In the genomic region with DNA sequence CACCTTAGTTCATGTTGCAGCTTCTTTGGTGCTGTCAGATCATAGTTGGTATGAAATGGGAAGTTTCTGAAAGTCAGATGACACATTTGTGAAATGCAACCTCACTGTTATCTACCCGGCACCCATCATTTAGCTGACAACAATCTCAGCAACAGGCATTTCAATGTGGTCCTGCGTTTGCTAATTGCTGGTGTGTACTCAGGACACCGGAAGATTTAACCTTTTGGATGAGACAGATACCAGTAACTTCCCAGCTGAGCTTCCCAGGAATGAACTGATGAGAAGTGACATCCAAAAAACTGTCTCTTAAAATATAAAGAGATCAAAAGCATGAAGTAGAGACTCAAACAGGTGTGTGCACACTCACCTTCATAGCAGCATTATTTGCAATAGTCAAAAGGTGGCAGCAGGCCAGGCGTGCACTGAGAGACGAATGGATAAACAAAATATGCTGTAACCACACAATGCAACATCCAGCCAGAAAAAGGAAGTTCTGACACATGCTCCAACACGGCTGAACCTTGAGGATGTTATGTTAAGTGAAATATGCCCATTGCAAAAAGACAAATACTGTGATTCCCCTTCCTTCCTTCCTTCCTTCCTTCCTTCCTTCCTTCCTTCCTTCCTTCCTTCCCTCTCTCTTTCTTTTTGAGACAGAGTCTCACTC, we compare ENCODE assay signal across 16 cellular contexts. TPM values are rescaled to one million over a fixed set of nuclear protein-coding genes. Genes with fewer than 3 reads are reported as not detected.
DNase-seq lines count a peak whose midpoint lies in the region; ATAC-seq and TF ChIP-seq lines count a peak whose summit lies in the region.
"Had no signal": no experiment of that assay in that cellular context is flagged by ENCODE, and none has a peak within 500 bp of the region (broad histone marks: within the 10 kb centered on the region; RNA-seq: fewer than 3 reads in every experiment).

No MANE protein-coding gene starts in this region.

- H3K36me3 ChIP-seq in PC-3 (ENCODE audit: low read depth, low read length) (no peaks in the 10 kb centered on the region), stomach (no peaks in the 10 kb centered on the region), gastrocnemius medialis (no peaks in the 10 kb centered on the region)

- no peaks in the 10 kb centered on the region for H3K9me3 ChIP-seq in PC-3 (ENCODE audit: low read length)
- no peaks in the 10 kb centered on the region for H3K9me3 ChIP-seq in stomach
- H3K9me3 ChIP-seq in gastrocnemius medialis, result no peaks in the 10 kb centered on the region

- H2AFZ ChIP-seq in PC-3 (ENCODE audit: low read length), result no peak overlapping the region

- DNase-seq in NCI-H510A treated with DMSO at 0.1 percent for 48 hours (lab: John Stamatoyannopoulos, UW) (peak; percentile 24), NCI-H510A (lab: John Stamatoyannopoulos, UW) (no peak), PC-3 (peak; percentile 92), dermis microvascular lymphatic vessel endothelial cell (ENCODE audit: low read depth in 2 of 2) (peak; percentile 18 to 84), stomach (peak; percentile 88), gastrocnemius medialis (no peak), NCI-H2227 (lab: John Stamatoyannopoulos, UW; ENCODE audit: unreplicated experiment) (no peak), GM20000 (ENCODE audit: low spot score) (no peak)
- DNase-seq: activated CD4-positive, alpha-beta T cell treated with anti-CD3 and anti-CD28 coated beads for 36 hours; DND-41; NCI-H1694 treated with DMSO at 0.1 percent for 48 hours; retina; Right ventricle myocardium superior had no signal

- CTCF ChIA-PET in PC-3 (lab: Charles Lee), result no interaction called here

- POLR2A ChIA-PET in PC-3 (lab: Charles Lee; ENCODE audit: unreplicated experiment), result no interaction called here

- no peak overlapping the region for H3K9ac ChIP-seq in PC-3 (ENCODE audit: low read length)

- no peak for TF ChIP-seq CTCF in PC-3 (conservative IDR thresholded peaks at IDR 0.05; ENCODE audit: low read depth, low read length)
- TF ChIP-seq CTCF in stomach (IDR thresholded peaks at IDR 0.05), result no peak
- TF ChIP-seq CTCF in gastrocnemius medialis (IDR thresholded peaks at IDR 0.05 in 4 of 5, conservative IDR thresholded peaks at IDR 0.05 in 1 of 5), result no peak
- TF ChIP-seq CTCF in GM20000 (IDR thresholded peaks at IDR 0.05; ENCODE audit: extremely low read depth, missing control alignments), result no peak

- intact Hi-C loops in PC-3 (cut with micrococcal nuclease), result no loop called here
- intact Hi-C loops in stomach (cut with DNase I; ENCODE audit: low total_unique reads), result no loop called here
- intact Hi-C loops in gastrocnemius medialis (cut with DNase I; ENCODE audit: low total_unique reads), result no loop called here

- H3K4me3 ChIP-seq in PC-3 (ENCODE audit: low read length), result no peak overlapping the region
- no peak overlapping the region for H3K4me3 ChIP-seq in stomach
- no peak overlapping the region for H3K4me3 ChIP-seq in gastrocnemius medialis

- no peaks in the 10 kb centered on the region for H3K79me2 ChIP-seq in PC-3 (ENCODE audit: low read length)

- H3K4me2 ChIP-seq in PC-3 (ENCODE audit: low read length), result no peak overlapping the region

- peak; percentile 82 for ATAC-seq in PC-3
- no peak for ATAC-seq in gastrocnemius medialis
- ATAC-seq: activated CD4-positive, alpha-beta T cell treated with anti-CD3 and anti-CD28 coated beads for 36 hours; activated T-helper 17 cell treated with anti-CD3 and anti-CD28 coated beads, Interleukin-2, amount 50 U/mL, for 72 hours had no signal

- H3K4me1 ChIP-seq in PC-3 (ENCODE audit: insufficient read depth, low read length), result peaks cover 8% of the 10 kb centered on the region
- H3K4me1 ChIP-seq in stomach, result peaks cover 0 to 6% (median 5%) of the 10 kb centered on the region in 4 donors
- H3K4me1 ChIP-seq in gastrocnemius medialis, result no peaks in the 10 kb centered on the region

- no peak for TF ChIP-seq EP300 in stomach (IDR thresholded peaks at IDR 0.05)

- TF ChIP-seq POLR2A in stomach (IDR thresholded peaks at IDR 0.05) (no peak), gastrocnemius medialis (IDR thresholded peaks at IDR 0.05) (no peak)

- BruUV-seq in PC-3 (replicated peaks; lab: Mats Ljungman, UMichigan), result TSS peak; percentile 11

- no peaks in the 10 kb centered on the region for H4K20me1 ChIP-seq in PC-3 (ENCODE audit: low read length)

- peak overlapping the region; percentile 8; the same call in 1 of the 2 replicates for H3K27ac ChIP-seq in PC-3 (ENCODE audit: low read length)
- H3K27ac ChIP-seq in stomach, result no peak overlapping the region
- H3K27ac ChIP-seq in gastrocnemius medialis, result no peak overlapping the region

- in situ Hi-C loops in gastrocnemius medialis (cut with MboI; ENCODE audit: low sequenced_read_pairs in 4 of 4), result no loop called here

- WGBS in stomach, 5 donors, result 19 to 29% (median 27%) methylated on average over 6 of the region's 6 CpGs

- no peaks in the 10 kb centered on the region for H3K27me3 ChIP-seq in PC-3 (ENCODE audit: low read length)
- peaks cover 0 to 4% (median 0%) of the 10 kb centered on the region in 3 donors for H3K27me3 ChIP-seq in stomach
- no peaks in the 10 kb centered on the region for H3K27me3 ChIP-seq in gastrocnemius medialis

- no peaks in the 10 kb centered on the region for H3F3A ChIP-seq in PC-3 (ENCODE audit: low read length, unreplicated experiment)

- no peaks in the 10 kb centered on the region for H3K9me2 ChIP-seq in PC-3 (replicated peaks; ENCODE audit: low read length)

RNA-seq across cellular contexts. Expression of gene CLDN14, which starts 7.9 kb away (rescaled TPM):
- 8.9 and 10.9 TPM in 2 replicates for total RNA-seq in PC-3 (2014; rRNA removed)
- total RNA-seq in dermis microvascular lymphatic vessel endothelial cell, result 0.13 and 0.26 TPM in 2 replicates
- not detected for total RNA-seq in stomach
- under 1 TPM in 1 of 3 donors, not detected in 2; 0.48 TPM for polyA plus RNA-seq in stomach
- under 1 TPM in 1 of 4 donors, not detected in 3; 0.20 TPM for total RNA-seq in gastrocnemius medialis
- total RNA-seq: A172; activated CD4-positive, alpha-beta T cell treated with anti-CD3 and anti-CD28 coated beads for 36 hours; mononuclear cell; Right ventricle myocardium superior had no signal

Comparison
In these comparisons a context has a peak if more than half of its experiments do, and no peak if none do; other contexts are left out.
1. DNase-seq: peak in NCI-H510A treated with DMSO at 0.1 percent for 48 hours (single experiment), PC-3 (single experiment), dermis microvascular lymphatic vessel endothelial cell (2 of 2) and stomach (single experiment); none in NCI-H510A (single experiment), gastrocnemius medialis (0 of 2), NCI-H2227 (single experiment) and GM20000 (single experiment).